Comparison of ENCODE assay signal across 22 cellular contexts in genomic region chr12:130367003-130367402, GRCh38. TPM values are rescaled to one million over a fixed set of nuclear protein-coding genes. Genes with fewer than 3 reads are reported as not detected.
DNase-seq lines count a peak whose midpoint lies in the region; ATAC-seq lines count a peak whose summit lies in the region.
"Had no signal": no experiment of that assay in that cellular context is flagged by ENCODE, and none has a peak within 500 bp of the region (broad histone marks: within the 10 kb centered on the region; RNA-seq: fewer than 3 reads in every experiment).

No MANE protein-coding gene starts in this region.

- no peaks in the 10 kb centered on the region for H3K27me3 ChIP-seq in Karpas-422 (ENCODE audit: low read length)
- H3K27me3 ChIP-seq: BLaER1 had no signal

- no peaks in the 10 kb centered on the region for H3K36me3 ChIP-seq in Karpas-422 (ENCODE audit: insufficient read depth, low read length)
- H3K36me3 ChIP-seq: BE2C, BLaER1 had no signal

- H3K79me2 ChIP-seq in Karpas-422 (ENCODE audit: low read length), result no peaks in the 10 kb centered on the region

- no peaks in the 10 kb centered on the region for H3K4me1 ChIP-seq in Karpas-422 (ENCODE audit: low read length)
- H3K4me1 ChIP-seq: BE2C had no signal

- H3K9me2 ChIP-seq in Karpas-422 (replicated peaks; ENCODE audit: insufficient read depth, low read length), result no peaks in the 10 kb centered on the region

- no peak overlapping the region for H3K9ac ChIP-seq in Karpas-422 (ENCODE audit: low read length)
- H3K9ac ChIP-seq: BLaER1 had no signal

- DNase-seq in Jurkat, Clone E6-1 (ENCODE audit: low read depth, low spot score), result peak; percentile 64
- DNase-seq in Karpas-422 (peak; percentile 0), globus pallidus (ENCODE audit: low spot score) (no peak)
- DNase-seq: 8988T; ACHN; BE2C; C1 segment of cervical spinal cord; CD4-positive, alpha-beta memory T cell; CD4-positive, CD25-positive, alpha-beta regulatory T cell; CD8-positive, alpha-beta memory T cell; COR-L47; DMS 273 treated with DMSO at 0.1 percent for 48 hours; DMS153; DMS53; DMS79; GF-D8 had no signal

- ATAC-seq in GM21528 (IDR thresholded peaks at IDR 0.05; ENCODE audit: low FRiP score, unreplicated experiment) (no peak), HG03439 (IDR thresholded peaks at IDR 0.05; ENCODE audit: unreplicated experiment) (no peak)

- no peak overlapping the region for H3K27ac ChIP-seq in Karpas-422 (ENCODE audit: low read length)
- H3K27ac ChIP-seq: BLaER1 had no signal

- no peaks in the 10 kb centered on the region for H4K20me1 ChIP-seq in Karpas-422 (ENCODE audit: insufficient read depth, low read depth, low read length)
- H4K20me1 ChIP-seq: BLaER1 had no signal

- H3K9me3 ChIP-seq in Karpas-422 (ENCODE audit: low read length), result no peaks in the 10 kb centered on the region

- no peak overlapping the region for H2AFZ ChIP-seq in Karpas-422 (ENCODE audit: low read length)

- no peak overlapping the region for H3K4me2 ChIP-seq in Karpas-422 (ENCODE audit: low read depth, low read length, poor library complexity, severe bottlenecking)
- H3K4me2 ChIP-seq: BLaER1 had no signal

- no peak overlapping the region for H3K4me3 ChIP-seq in Jurkat, Clone E6-1 (ENCODE audit: low read length)
- H3K4me3 ChIP-seq in Karpas-422 (ENCODE audit: low read length), result no peak overlapping the region
- H3K4me3 ChIP-seq: BLaER1 had no signal

RNA-seq across cellular contexts. Expression of gene PIWIL1, which starts 29.3 kb away (rescaled TPM):
- not detected for polyA plus RNA-seq in Jurkat, Clone E6-1 (2012; ENCODE audit: insufficient read depth, insufficient read length)
- total RNA-seq in Karpas-422 (2014; rRNA removed; shearing (Covaris generic); ENCODE audit: low replicate concordance), result not detected in 2 replicates
- total RNA-seq: A673; CD4-positive, alpha-beta memory T cell; CD4-positive, CD25-positive, alpha-beta regulatory T cell; CD8-positive, alpha-beta memory T cell had no signal
- polyA plus RNA-seq: AG04450; CD14-positive monocyte; CD4-positive, alpha-beta memory T cell; CD4-positive, CD25-positive, alpha-beta regulatory T cell; CD8-positive, alpha-beta memory T cell had no signal
